In the genomic region with DNA sequence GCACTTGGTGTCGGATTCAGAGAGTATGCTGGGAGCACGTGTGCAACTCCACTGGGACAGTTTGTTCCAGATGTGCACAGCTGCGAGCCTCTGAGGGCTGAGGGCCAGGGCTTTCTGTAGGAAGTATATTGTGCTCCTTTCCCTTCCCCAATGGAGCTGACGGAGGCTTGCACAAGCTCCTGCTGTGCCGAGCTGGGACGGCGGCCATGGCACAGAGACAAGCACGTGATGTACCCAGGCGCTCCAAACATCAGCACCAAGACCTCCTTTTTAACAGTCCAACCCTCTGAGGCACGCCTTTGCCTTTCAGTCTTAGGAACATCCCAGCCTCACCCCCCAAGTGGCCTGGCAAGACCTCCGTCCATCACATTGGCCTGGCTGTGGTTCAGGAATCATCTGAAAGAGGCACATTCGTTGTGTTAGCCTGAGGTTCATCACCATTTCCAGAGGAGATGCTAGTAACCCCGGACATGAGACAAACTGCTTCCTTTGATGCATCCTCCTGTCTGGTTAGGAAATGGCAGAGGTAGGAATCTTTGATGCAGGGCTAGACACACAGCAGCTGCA, we compare ENCODE assay signal across 12 cellular contexts.
DNase-seq lines count a peak whose midpoint lies in the region; ATAC-seq and FAIRE-seq lines count a peak whose summit lies in the region.
"Had no signal": no experiment of that assay in that cellular context is flagged by ENCODE, and none has a peak within 500 bp of the region (broad histone marks: within the 10 kb centered on the region; RNA-seq: fewer than 3 reads in every experiment).

No MANE protein-coding gene starts in this region.

- H2AFZ ChIP-seq in mesenchymal stem cell (ENCODE audit: low read depth, low read length), result no peak overlapping the region
- H2AFZ ChIP-seq: PC-9 had no signal

- H4K91ac ChIP-seq in mesenchymal stem cell (ENCODE audit: low read length), result no peak overlapping the region

- H3K9me3 ChIP-seq in adipocyte (ENCODE audit: control insufficient read depth, low read length) (no peaks in the 10 kb centered on the region), mesenchymal stem cell (ENCODE audit: control insufficient read depth, low read length) (no peaks in the 10 kb centered on the region), SJCRH30 (replicated peaks) (no peaks in the 10 kb centered on the region)

- ATAC-seq in HG02642 (IDR thresholded peaks at IDR 0.05; ENCODE audit: poor library complexity, unreplicated experiment) (no peak), HG02759 (IDR thresholded peaks at IDR 0.05; ENCODE audit: unreplicated experiment) (no peak)

- no peak overlapping the region for H3K4me2 ChIP-seq in mesenchymal stem cell (ENCODE audit: low read length, poor library complexity, severe bottlenecking)
- H3K4me2 ChIP-seq: BLaER1 treated with 17β-estradiol and CSF1 and Interleukin-3, amounts not matched to agents 10 nM and 100 nM; PC-9 had no signal

- H3K79me1 ChIP-seq in mesenchymal stem cell (replicated peaks; ENCODE audit: low read length, poor library complexity, severe bottlenecking), result no peaks in the 10 kb centered on the region

- WGBS in mesenchymal stem cell, result 80% methylated on average over 13 of the region's 13 CpGs

- H3K14ac ChIP-seq in mesenchymal stem cell (ENCODE audit: low read length in 2 of 2), result no peak overlapping the region

- FAIRE-seq in frontal cortex (lab: Jason Lieb, UNC), result peak; percentile 66

- H3K18ac ChIP-seq in mesenchymal stem cell (ENCODE audit: low read depth in 1 of 2, low read length in 2 of 2), result no peak overlapping the region

- no peak overlapping the region for H2BK15ac ChIP-seq in mesenchymal stem cell (ENCODE audit: low read depth, poor library complexity, severe bottlenecking)

- peaks cover 22% of the 10 kb centered on the region for H3K4me1 ChIP-seq in adipocyte (ENCODE audit: control insufficient read depth, insufficient read depth, low read length)
- H3K4me1 ChIP-seq in mesenchymal stem cell (ENCODE audit: control insufficient read depth, insufficient read depth, low read depth, low read length), result no peaks in the 10 kb centered on the region
- no peaks in the 10 kb centered on the region for H3K4me1 ChIP-seq in SJCRH30

- H2AK5ac ChIP-seq in mesenchymal stem cell (ENCODE audit: low read length, severe bottlenecking), result no peak overlapping the region

- H2BK5ac ChIP-seq in mesenchymal stem cell (ENCODE audit: low read depth, low read length, poor library complexity, severe bottlenecking), result no peak overlapping the region

- no peak overlapping the region for H3K4ac ChIP-seq in mesenchymal stem cell (ENCODE audit: low read depth in 1 of 2, low read length in 2 of 2)

- no peak overlapping the region for H2BK12ac ChIP-seq in mesenchymal stem cell (ENCODE audit: low read length in 2 of 2)

- H3K9ac ChIP-seq in adipocyte (ENCODE audit: low read length) (peak overlapping the region; percentile 40), mesenchymal stem cell (ENCODE audit: low read length) (peak overlapping the region; percentile 15)
- H3K9ac ChIP-seq: BLaER1 treated with 17β-estradiol and CSF1 and Interleukin-3, amounts not matched to agents 10 nM and 100 nM had no signal

- H3K36me3 ChIP-seq in adipocyte (ENCODE audit: control insufficient read depth, insufficient read depth, low read length, severe bottlenecking) (no peaks in the 10 kb centered on the region), mesenchymal stem cell (ENCODE audit: control insufficient read depth in 1 of 2, insufficient read depth in 2 of 2, low read depth in 1 of 2, low read length in 2 of 2) (no peaks in the 10 kb centered on the region), SJCRH30 (no peaks in the 10 kb centered on the region)
- H3K36me3 ChIP-seq: BLaER1 treated with 17β-estradiol and CSF1 and Interleukin-3, amounts not matched to agents 10 nM and 100 nM; cardiac muscle cell had no signal

- no peak for DNase-seq in adipocyte (ENCODE audit: low read depth)
- peak; percentile 23 to 42 for DNase-seq in frontal cortex (ENCODE audit: low spot score in 2 of 2)
- DNase-seq in mesenchymal stem cell, result no peak
- peak; percentile 39 to 97 (median 90) for DNase-seq in substantia nigra (lab: John Stamatoyannopoulos, UW)
- no peak for DNase-seq in UCSD-AML1 (lab: John Stamatoyannopoulos, UW; ENCODE audit: unreplicated experiment)
- DNase-seq in SJCRH30, result no peak
- DNase-seq: PC-9, T-helper 1 cell had no signal

- peak overlapping the region; percentile 50 for H3K4me3 ChIP-seq in adipocyte (ENCODE audit: low read length)
- H3K4me3 ChIP-seq in mesenchymal stem cell (ENCODE audit: insufficient read depth in 1 of 2, low read depth in 1 of 2, low read length in 2 of 2), result peak overlapping the region in 1 of 2 experiments; percentile 2
- no peak overlapping the region for H3K4me3 ChIP-seq in SJCRH30
- H3K4me3 ChIP-seq: BLaER1 treated with 17β-estradiol and CSF1 and Interleukin-3, amounts not matched to agents 10 nM and 100 nM; cardiac muscle cell; PC-9 had no signal

- H3K27ac ChIP-seq in mesenchymal stem cell (ENCODE audit: low read length, poor library complexity, severe bottlenecking) (no peak overlapping the region), substantia nigra (ENCODE audit: low read depth, low read length, poor library complexity, severe bottlenecking) (peak overlapping the region; percentile 98), SJCRH30 (no peak overlapping the region)
- H3K27ac ChIP-seq: BLaER1 treated with 17β-estradiol and CSF1 and Interleukin-3, amounts not matched to agents 10 nM and 100 nM; cardiac muscle cell; PC-9 had no signal

- H3K27me3 ChIP-seq in adipocyte (replicated peaks; ENCODE audit: control insufficient read depth, insufficient read depth, low read length) (peaks cover 4% of the 10 kb centered on the region), mesenchymal stem cell (ENCODE audit: control insufficient read depth in 1 of 2, insufficient read depth in 1 of 2, low read length in 2 of 2) (peaks cover 0 to 11% of the 10 kb centered on the region in 2 experiments), SJCRH30 (peaks cover 8% of the 10 kb centered on the region)
- H3K27me3 ChIP-seq: BLaER1 treated with 17β-estradiol and CSF1 and Interleukin-3, amounts not matched to agents 10 nM and 100 nM; cardiac muscle cell had no signal

- no peak overlapping the region for H4K8ac ChIP-seq in mesenchymal stem cell (ENCODE audit: low read length)

- no peak overlapping the region for H3K23ac ChIP-seq in mesenchymal stem cell (ENCODE audit: low read length in 2 of 2)

- no peak overlapping the region for H2BK120ac ChIP-seq in mesenchymal stem cell (ENCODE audit: low read depth, low read length)

Comparison
In these comparisons a context has a peak if more than half of its experiments do, and no peak if none do; other contexts are left out.
1. DNase-seq: peak in frontal cortex (2 of 2) and substantia nigra (49 of 49); none in adipocyte (single experiment), mesenchymal stem cell (single experiment), UCSD-AML1 (single experiment) and SJCRH30 (0 of 2).